ENCODE assay signal across 8 cellular contexts in genomic region chr2:171522057-171522803, GRCh38. TPM values are rescaled to one million over a fixed set of nuclear protein-coding genes. Genes with fewer than 3 reads are reported as not detected.
DNase-seq lines count a peak whose midpoint lies in the region; ATAC-seq and TF ChIP-seq lines count a peak whose summit lies in the region.

A gene with protein sequence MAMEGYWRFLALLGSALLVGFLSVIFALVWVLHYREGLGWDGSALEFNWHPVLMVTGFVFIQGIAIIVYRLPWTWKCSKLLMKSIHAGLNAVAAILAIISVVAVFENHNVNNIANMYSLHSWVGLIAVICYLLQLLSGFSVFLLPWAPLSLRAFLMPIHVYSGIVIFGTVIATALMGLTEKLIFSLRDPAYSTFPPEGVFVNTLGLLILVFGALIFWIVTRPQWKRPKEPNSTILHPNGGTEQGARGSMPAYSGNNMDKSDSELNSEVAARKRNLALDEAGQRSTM (plus strand): TSS chr2:171522474. CDS start chr2:171522546, 72 bp downstream.

- H3K4me1 Mint-ChIP-seq in CD8-positive, alpha-beta T cell (ENCODE audit: low read depth): peaks cover 15% of the 10 kb centered on the region
- peaks cover 4% of the 10 kb centered on the region for H3K4me1 Mint-ChIP-seq in T-helper 2 cell treated with Interferon-gamma antibody and Interleukin-4, amounts not matched to agents 5 μg/mL and 100 μg/mL, for 36 hours (ENCODE audit: low read depth)
- H3K4me1 Mint-ChIP-seq in endodermal cell: peaks cover 18% of the 10 kb centered on the region

- H3K27ac Mint-ChIP-seq in CD8-positive, alpha-beta T cell: no peak within 1 kb of the TSS
- no peak within 1 kb of the TSS for H3K27ac Mint-ChIP-seq in T-helper 2 cell treated with Interferon-gamma antibody and Interleukin-4, amounts not matched to agents 5 μg/mL and 100 μg/mL, for 36 hours
- peak within 1 kb of the TSS; percentile 88 for H3K27ac Mint-ChIP-seq in endodermal cell

- peaks cover 16% of the 10 kb centered on the region for H3K27me3 ChIP-seq in CD8-positive, alpha-beta T cell (ENCODE audit: insufficient read depth, low read length)
- peaks cover 33% of the 10 kb centered on the region for H3K27me3 ChIP-seq in endodermal cell (ENCODE audit: control insufficient read depth, insufficient read depth, low read length, poor library complexity, severe bottlenecking)
- H3K27me3 ChIP-seq in stomach smooth muscle (ENCODE audit: control insufficient read depth in 1 of 2, insufficient read depth in 2 of 2, low read length in 2 of 2): no peaks in the 10 kb centered on the region

- no peaks in the 10 kb centered on the region for H3K36me3 Mint-ChIP-seq in CD8-positive, alpha-beta T cell
- H3K36me3 Mint-ChIP-seq in T-helper 2 cell treated with Interferon-gamma antibody and Interleukin-4, amounts not matched to agents 5 μg/mL and 100 μg/mL, for 36 hours (ENCODE audit: low read depth): no peaks in the 10 kb centered on the region
- no peaks in the 10 kb centered on the region for H3K36me3 Mint-ChIP-seq in endodermal cell (ENCODE audit: low read depth)

- peak within 1 kb of the TSS; percentile 33 for H3K4me3 ChIP-seq in CD8-positive, alpha-beta T cell (ENCODE audit: low read depth, low read length)
- H3K4me3 ChIP-seq in endodermal cell (ENCODE audit: low read length): peak within 1 kb of the TSS; percentile 83
- H3K4me3 ChIP-seq in stomach smooth muscle (ENCODE audit: low read length in 2 of 2): peak within 1 kb of the TSS; percentile 80 to 91

- POLR2A ChIA-PET in CD8-positive, alpha-beta T cell (lab: Charles Lee): no interaction called here

- H3K4me3 Mint-ChIP-seq in CD8-positive, alpha-beta T cell: peak within 1 kb of the TSS; percentile 76
- H3K4me3 Mint-ChIP-seq in T-helper 2 cell treated with Interferon-gamma antibody and Interleukin-4, amounts not matched to agents 5 μg/mL and 100 μg/mL, for 36 hours: peak within 1 kb of the TSS; percentile 85
- H3K4me3 Mint-ChIP-seq in endodermal cell: peak within 1 kb of the TSS; percentile 85

- no peaks in the 10 kb centered on the region for H3K9me3 ChIP-seq in CD8-positive, alpha-beta T cell (ENCODE audit: low read length)
- H3K9me3 ChIP-seq in endodermal cell (ENCODE audit: control insufficient read depth, low read length): no peaks in the 10 kb centered on the region
- no peaks in the 10 kb centered on the region for H3K9me3 ChIP-seq in stomach smooth muscle (ENCODE audit: control insufficient read depth in 2 of 2, low read length in 2 of 2)

- no peak for TF ChIP-seq CTCF in CD8-positive, alpha-beta T cell (IDR thresholded peaks at IDR 0.05)
- TF ChIP-seq CTCF in endodermal cell (conservative IDR thresholded peaks at IDR 0.05): peak; percentile 18

- peak; percentile 55 for TF ChIP-seq POLR2A in GM19099 (IDR thresholded peaks at IDR 0.05; ENCODE audit: extremely low read depth, insufficient read length, low read depth)

- H3K36me3 ChIP-seq in CD8-positive, alpha-beta T cell (ENCODE audit: insufficient read depth, low read length): no peaks in the 10 kb centered on the region
- H3K36me3 ChIP-seq in endodermal cell (ENCODE audit: control insufficient read depth, insufficient read depth, low read length): no peaks in the 10 kb centered on the region
- H3K36me3 ChIP-seq in stomach smooth muscle (ENCODE audit: control insufficient read depth in 2 of 2, insufficient read depth in 2 of 2, low read length in 2 of 2): no peaks in the 10 kb centered on the region

- H3K9ac ChIP-seq in endodermal cell (ENCODE audit: extremely low read depth, low read length, poor library complexity, severe bottlenecking): peak within 1 kb of the TSS; percentile 70
- H3K9ac ChIP-seq in stomach smooth muscle (ENCODE audit: low read length in 2 of 2): peak within 1 kb of the TSS; percentile 81 to 86

- no peak for ATAC-seq in CD8-positive, alpha-beta T cell
- ATAC-seq in HG03565 (IDR thresholded peaks at IDR 0.05; ENCODE audit: unreplicated experiment): peak; percentile 43

- intact Hi-C loops in CD8-positive, alpha-beta T cell (cut with DNase I, micrococcal nuclease): no loop called here

- no peaks in the 10 kb centered on the region for H3K9me3 Mint-ChIP-seq in CD8-positive, alpha-beta T cell
- no peaks in the 10 kb centered on the region for H3K9me3 Mint-ChIP-seq in T-helper 2 cell treated with Interferon-gamma antibody and Interleukin-4, amounts not matched to agents 5 μg/mL and 100 μg/mL, for 36 hours
- H3K9me3 Mint-ChIP-seq in endodermal cell: no peaks in the 10 kb centered on the region

- no peak for DNase-seq in CD8-positive, alpha-beta T cell
- DNase-seq in T-helper 2 cell treated with Interferon-gamma antibody and Interleukin-4, amounts not matched to agents 5 μg/mL and 100 μg/mL, for 36 hours (ENCODE audit: low spot score): peak; percentile 39
- DNase-seq in endodermal cell (peak; percentile 88), lung microvascular endothelial cell (ENCODE audit: low read depth in 2 of 2) (peak; percentile 42 to 74), cortex of kidney (lab: John Stamatoyannopoulos, UW) (no peak)

- peaks cover 46% of the 10 kb centered on the region for H3K27me3 Mint-ChIP-seq in CD8-positive, alpha-beta T cell (ENCODE audit: low read depth)
- peaks cover 44% of the 10 kb centered on the region for H3K27me3 Mint-ChIP-seq in T-helper 2 cell treated with Interferon-gamma antibody and Interleukin-4, amounts not matched to agents 5 μg/mL and 100 μg/mL, for 36 hours (ENCODE audit: low read depth)
- H3K27me3 Mint-ChIP-seq in endodermal cell (ENCODE audit: insufficient read depth): peaks cover 38% of the 10 kb centered on the region

- peaks cover 22% of the 10 kb centered on the region for H3K4me1 ChIP-seq in CD8-positive, alpha-beta T cell (ENCODE audit: insufficient read depth, low read length)
- H3K4me1 ChIP-seq in endodermal cell (ENCODE audit: control insufficient read depth, insufficient read depth, low read length): no peaks in the 10 kb centered on the region
- peaks cover 15% of the 10 kb centered on the region for H3K4me1 ChIP-seq in stomach smooth muscle (ENCODE audit: control insufficient read depth, insufficient read depth, low read length)

- WGBS in endodermal cell (ENCODE audit: insufficient coverage in 1 of 2, insufficient read length in 1 of 2), 2 experiments: 0 to 2% methylated on average over 11 to 46 of the region's 46 CpGs

- CTCF ChIA-PET in CD8-positive, alpha-beta T cell (lab: Charles Lee): interaction anchor here (1.4 kb wide), 1 partner anchor 13 kb away, joined by 5 read pairs; no protein-coding TSS in a partner anchor

- no peak within 1 kb of the TSS for H3K27ac ChIP-seq in CD8-positive, alpha-beta T cell (ENCODE audit: low read depth, low read length)
- H3K27ac ChIP-seq in endodermal cell (ENCODE audit: low read depth, low read length) (peak within 1 kb of the TSS; percentile 30), stomach smooth muscle (ENCODE audit: low read length) (peak within 1 kb of the TSS; percentile 88)

RNA-seq across cellular contexts. Expression of the gene that starts here (rescaled TPM):
- under 1 TPM in 1 of 2 experiments, not detected in 1; 0.17 TPM for total RNA-seq in CD8-positive, alpha-beta T cell
- total RNA-seq in endodermal cell (1 to 10 TPM; 3.3 to 4.7 TPM), lung microvascular endothelial cell (14.6 and 25.0 TPM in 2 replicates)
- polyA plus RNA-seq in endodermal cell (2013, experiment 1 of 2): 10.5 TPM
- 9.3 TPM for polyA plus RNA-seq in endodermal cell (2013, experiment 2 of 2)

Comparison
In these comparisons a context has a peak if more than half of its experiments do, and no peak if none do; other contexts are left out.
1. DNase-seq: peak in T-helper 2 cell treated with Interferon-gamma antibody and Interleukin-4, amounts not matched to agents 5 μg/mL and 100 μg/mL, for 36 hours (single experiment), endodermal cell (single experiment) and lung microvascular endothelial cell (2 of 2); none in CD8-positive, alpha-beta T cell (0 of 7) and cortex of kidney (single experiment).
2. H3K4me3 ChIP-seq: peak in every context shown above with its lines; median percentile 86 in stomach smooth muscle; 83 in endodermal cell; 33 in CD8-positive, alpha-beta T cell.
3. Peak in every context shown above with its lines, with median percentiles within 50 percentile points of each other: H3K4me3 Mint-ChIP-seq.